In the genomic region with DNA sequence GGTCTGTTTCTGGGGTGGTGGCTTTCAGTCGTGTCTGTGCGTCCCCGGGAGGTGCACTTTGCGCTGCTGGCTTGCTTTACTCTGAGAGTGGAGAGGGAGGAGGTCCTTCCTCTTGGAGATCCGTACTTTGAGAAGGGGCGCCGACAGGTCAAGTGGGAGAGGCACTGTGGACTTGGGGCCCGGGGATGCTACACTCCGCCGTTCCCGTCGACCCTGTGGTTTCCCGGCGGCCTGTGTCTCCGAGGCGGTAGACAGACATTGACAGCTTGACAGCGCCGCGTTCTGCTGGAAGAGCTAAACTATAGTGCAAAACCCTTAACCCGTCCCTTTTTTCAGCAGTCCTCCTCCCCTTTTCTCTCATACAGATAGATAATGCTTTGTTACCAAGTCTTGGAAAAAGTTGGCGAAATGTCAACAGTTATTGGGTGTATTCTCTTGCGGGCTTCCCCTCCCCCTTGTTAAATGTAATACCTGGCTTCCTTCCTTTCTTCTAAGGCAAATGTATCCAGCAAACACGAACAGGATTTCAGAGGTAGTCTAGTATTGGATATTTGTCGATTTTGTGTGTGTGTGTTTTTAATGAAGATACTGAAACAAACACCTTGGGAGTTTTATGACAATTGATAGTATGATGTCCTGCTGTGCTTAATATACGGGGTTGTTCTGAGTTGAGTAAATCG, we compare ENCODE assay signal across 8 cellular contexts. TPM values are rescaled to one million over a fixed set of nuclear protein-coding genes. Genes with fewer than 3 reads are reported as not detected.
A peak's percentile ranks its signal among the peaks of the same experiment; 100 is the strongest.
DNase-seq lines count a peak whose midpoint lies in the region; ATAC-seq and TF ChIP-seq lines count a peak whose summit lies in the region.

No MANE protein-coding gene starts in this region.

- peak overlapping the region; percentile 95 for H3K4me2 ChIP-seq in BLaER1
- H3K4me2 ChIP-seq in PC-3 (ENCODE audit: low read length), result peak overlapping the region; percentile 91

- TF ChIP-seq CTCF in HEK293 (tag by site-specific recombination; IDR thresholded peaks at IDR 0.05) (no peak), PC-3 (conservative IDR thresholded peaks at IDR 0.05; ENCODE audit: low read depth, low read length) (peak; percentile 21; the same call in 1 of the 2 replicates), neutrophil (IDR thresholded peaks at IDR 0.05) (no peak)

- peak overlapping the region; percentile 78 for H3K27ac Mint-ChIP-seq in activated naive CD4-positive, alpha-beta T cell treated with anti-CD3 and anti-CD28 coated beads, Interleukin-2, amount 10 ng/mL, durations not matched to agents 7 days and 5 days

- H3K27me3 ChIP-seq in BLaER1, result peaks cover 37% of the 10 kb centered on the region
- no peaks in the 10 kb centered on the region for H3K27me3 ChIP-seq in PC-3 (ENCODE audit: low read length)
- peaks cover 38% of the 10 kb centered on the region for H3K27me3 ChIP-seq in neutrophil

- peaks cover 70% of the 10 kb centered on the region for H3K79me2 ChIP-seq in PC-3 (ENCODE audit: low read length)

- H3K4me1 Mint-ChIP-seq in activated naive CD4-positive, alpha-beta T cell treated with anti-CD3 and anti-CD28 coated beads, Interleukin-2, amount 10 ng/mL, durations not matched to agents 7 days and 5 days, result peaks cover 24% of the 10 kb centered on the region

- intact Hi-C loops in PC-3 (cut with micrococcal nuclease) (loop anchor here (1.0 to 5.0 kb wide), 5 partner anchors 44 to 267 kb away; a partner anchor contains a TSS), posterior vena cava (cut with DNase I) (no loop called here)

- no peaks in the 10 kb centered on the region for H3F3A ChIP-seq in PC-3 (ENCODE audit: low read length, unreplicated experiment)

- ATAC-seq in PC-3 (peak; percentile 35), HG02678 (IDR thresholded peaks at IDR 0.05; ENCODE audit: unreplicated experiment) (no peak)

- H3K4me1 ChIP-seq in BLaER1 (peaks cover 17% of the 10 kb centered on the region), HEK293 (ENCODE audit: control insufficient read depth, insufficient read depth, low read length) (peaks cover 35% of the 10 kb centered on the region), PC-3 (ENCODE audit: insufficient read depth, low read length) (peaks cover 60% of the 10 kb centered on the region), neutrophil (ENCODE audit: control insufficient read depth in 1 of 2, insufficient read depth in 1 of 2, low read depth in 1 of 2, low read length in 1 of 2) (peaks cover 14 to 50% of the 10 kb centered on the region in 2 experiments)

- no peaks in the 10 kb centered on the region for H3K36me3 Mint-ChIP-seq in activated naive CD4-positive, alpha-beta T cell treated with anti-CD3 and anti-CD28 coated beads, Interleukin-2, amount 10 ng/mL, durations not matched to agents 7 days and 5 days

- H4K20me1 ChIP-seq in BLaER1 (0 out of 2 replicates have a peak, but pooled peaks cover 6% of the 10 kb centered on the region), PC-3 (ENCODE audit: low read length) (no peaks in the 10 kb centered on the region)

- no peaks in the 10 kb centered on the region for H3K9me2 ChIP-seq in PC-3 (replicated peaks; ENCODE audit: low read length)

- DNase-seq in PC-3, result peak; percentile 78
- DNase-seq in activated naive CD4-positive, alpha-beta T cell treated with anti-CD3 and anti-CD28 coated beads, Interleukin-2, amount 10 ng/mL, durations not matched to agents 7 days and 5 days, result peak; percentile 57
- peak; percentile 40 for DNase-seq in globus pallidus (ENCODE audit: low spot score)
- no peak for DNase-seq in posterior vena cava (ENCODE audit: low spot score)

- CTCF ChIA-PET in HEK293 (lab: Yijun Ruan, JAX), result interaction anchor here (0.6 to 1.9 kb wide), 8 partner anchors 16 to 308 kb away, joined by 3 to 11 read pairs (median 3); no protein-coding TSS in a partner anchor
- CTCF ChIA-PET in PC-3 (lab: Charles Lee), result interaction anchor here (0.5 to 1.1 kb wide), 3 partner anchors 137 to 200 kb away, joined by 4 to 6 read pairs (median 4); no protein-coding TSS in a partner anchor
- CTCF ChIA-PET in activated naive CD4-positive, alpha-beta T cell treated with anti-CD3 and anti-CD28 coated beads, Interleukin-2, amount 10 ng/mL, durations not matched to agents 7 days and 5 days (lab: Charles Lee), result interaction anchor here (0.8 to 4.1 kb wide), 10 partner anchors 9 to 370 kb away, joined by 3 to 35 read pairs (median 9); no protein-coding TSS in a partner anchor

- H3K9ac ChIP-seq in BLaER1 (peak overlapping the region; percentile 77), PC-3 (ENCODE audit: low read length) (peak overlapping the region; percentile 82)

- peaks cover 43% of the 10 kb centered on the region for H3K27me3 Mint-ChIP-seq in activated naive CD4-positive, alpha-beta T cell treated with anti-CD3 and anti-CD28 coated beads, Interleukin-2, amount 10 ng/mL, durations not matched to agents 7 days and 5 days

- H2AFZ ChIP-seq in PC-3 (ENCODE audit: low read length), result peak overlapping the region; percentile 56

- peak overlapping the region; percentile 85 for H3K4me3 ChIP-seq in BLaER1
- H3K4me3 ChIP-seq in HEK293 (ENCODE audit: low read depth, low read length), result peak overlapping the region; percentile 68
- H3K4me3 ChIP-seq in PC-3 (ENCODE audit: low read length), result peak overlapping the region; percentile 81
- H3K4me3 ChIP-seq in neutrophil (ENCODE audit: low read depth in 1 of 2, low read length in 1 of 2), result peak overlapping the region; percentile 88 to 93

- no peaks in the 10 kb centered on the region for H3K9me3 Mint-ChIP-seq in activated naive CD4-positive, alpha-beta T cell treated with anti-CD3 and anti-CD28 coated beads, Interleukin-2, amount 10 ng/mL, durations not matched to agents 7 days and 5 days

- no peaks in the 10 kb centered on the region for H3K9me3 ChIP-seq in BLaER1
- H3K9me3 ChIP-seq in HEK293 (ENCODE audit: control insufficient read depth, insufficient read depth, low read depth, low read length), result no peaks in the 10 kb centered on the region
- no peaks in the 10 kb centered on the region for H3K9me3 ChIP-seq in PC-3 (ENCODE audit: low read length)
- H3K9me3 ChIP-seq in neutrophil, result no peaks in the 10 kb centered on the region

- TSS peak; percentile 35 for BruUV-seq in PC-3 (replicated peaks; lab: Mats Ljungman, UMichigan)

- H3K27ac ChIP-seq in BLaER1 (no peak overlapping the region), HEK293 (ENCODE audit: extremely low read depth, low read depth, low read length) (peak overlapping the region; percentile 68; the same call in 1 of the 2 replicates), PC-3 (ENCODE audit: low read length) (peak overlapping the region; percentile 89), neutrophil (peak overlapping the region; percentile 82)

- POLR2A ChIA-PET in HEK293 (lab: Yijun Ruan, JAX), result interaction anchor here (0.6 to 1.3 kb wide), 6 partner anchors 10 to 202 kb away, joined by 3 to 8 read pairs (median 4); no protein-coding TSS in a partner anchor
- POLR2A ChIA-PET in PC-3 (lab: Charles Lee; ENCODE audit: unreplicated experiment), result interaction anchor here (0.6 kb wide), 2 partner anchors 108 to 120 kb away, joined by 3 read pairs; no protein-coding TSS in a partner anchor

- no peaks in the 10 kb centered on the region for H3K36me3 ChIP-seq in BLaER1
- peaks cover 0 to 4% of the 10 kb centered on the region in 2 experiments; a peak in 1 of 3 replicates for H3K36me3 ChIP-seq in HEK293 (ENCODE audit: control insufficient read depth in 2 of 2, insufficient read depth in 1 of 2, low read length in 2 of 2)
- H3K36me3 ChIP-seq in PC-3 (ENCODE audit: low read depth, low read length), result no peaks in the 10 kb centered on the region
- H3K36me3 ChIP-seq in neutrophil, result no peaks in the 10 kb centered on the region

- peak overlapping the region; percentile 90 for H3K4me3 Mint-ChIP-seq in activated naive CD4-positive, alpha-beta T cell treated with anti-CD3 and anti-CD28 coated beads, Interleukin-2, amount 10 ng/mL, durations not matched to agents 7 days and 5 days

TF ChIP-seq in HEK293, 187 proteins besides CTCF, POLR2A, EP300 and RAD21 (continues in another document):
- peak; percentile 48; the same call in 1 of the 2 replicates for TF ChIP-seq SP7 (tag by site-specific recombination; IDR thresholded peaks at IDR 0.05)
- TF ChIP-seq ZNF529 (tag by site-specific recombination; IDR thresholded peaks at IDR 0.05; ENCODE audit: insufficient replicate concordance), result no peak
- TF ChIP-seq KLF10 (tag by site-specific recombination; IDR thresholded peaks at IDR 0.05), result no peak
- TF ChIP-seq MEIS1 (CRISPR knock-in tag; IDR thresholded peaks at IDR 0.05; ENCODE audit: borderline replicate concordance), result no peak
- TF ChIP-seq ZNF239 (tag by site-specific recombination; IDR thresholded peaks at IDR 0.05), result no peak
- no peak for TF ChIP-seq ZNF404 (tag by site-specific recombination; IDR thresholded peaks at IDR 0.05)
- TF ChIP-seq ZNF768 (tag by site-specific recombination; IDR thresholded peaks at IDR 0.05), result no peak
- no peak for TF ChIP-seq ZNF830 (tag by site-specific recombination; IDR thresholded peaks at IDR 0.05; ENCODE audit: low read depth)
- TF ChIP-seq, protein P1, sequence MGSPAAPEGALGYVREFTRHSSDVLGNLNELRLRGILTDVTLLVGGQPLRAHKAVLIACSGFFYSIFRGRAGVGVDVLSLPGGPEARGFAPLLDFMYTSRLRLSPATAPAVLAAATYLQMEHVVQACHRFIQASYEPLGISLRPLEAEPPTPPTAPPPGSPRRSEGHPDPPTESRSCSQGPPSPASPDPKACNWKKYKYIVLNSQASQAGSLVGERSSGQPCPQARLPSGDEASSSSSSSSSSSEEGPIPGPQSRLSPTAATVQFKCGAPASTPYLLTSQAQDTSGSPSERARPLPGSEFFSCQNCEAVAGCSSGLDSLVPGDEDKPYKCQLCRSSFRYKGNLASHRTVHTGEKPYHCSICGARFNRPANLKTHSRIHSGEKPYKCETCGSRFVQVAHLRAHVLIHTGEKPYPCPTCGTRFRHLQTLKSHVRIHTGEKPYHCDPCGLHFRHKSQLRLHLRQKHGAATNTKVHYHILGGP (tag by site-specific recombination; IDR thresholded peaks at IDR 0.05), result no peak
- no peak for TF ChIP-seq PRDM1 (tag by site-specific recombination; IDR thresholded peaks at IDR 0.05)
- no peak for TF ChIP-seq ZNF221 (tag by site-specific recombination; IDR thresholded peaks at IDR 0.05; ENCODE audit: borderline replicate concordance)
- no peak for TF ChIP-seq ZNF121 (tag by site-specific recombination; IDR thresholded peaks at IDR 0.05)
- no peak for TF ChIP-seq ZNF24 (tag by site-specific recombination; IDR thresholded peaks at IDR 0.05)
- no peak for TF ChIP-seq ZNF324 (tag by site-specific recombination; IDR thresholded peaks at IDR 0.05)

RNA-seq across cellular contexts. Expression of a gene that starts 6.6 kb away (rescaled TPM):
- 127 and 156 TPM in 2 replicates for total RNA-seq in PC-3 (2014; rRNA removed)
- 1,000 to 10,000 TPM; 1,343 to 1,694 TPM for total RNA-seq in posterior vena cava
